8 cellular contexts compared by ENCODE assay signal in genomic region chr17:7293821-7294613, GRCh38. TPM values are rescaled to one million over a fixed set of nuclear protein-coding genes. Genes with fewer than 3 reads are reported as not detected.
DNase-seq lines count a peak whose midpoint lies in the region; ATAC-seq and TF ChIP-seq lines count a peak whose summit lies in the region.

No MANE protein-coding gene starts in this region.

- peaks cover 21% of the 10 kb centered on the region for H3K4me1 ChIP-seq in GM23338 (ENCODE audit: insufficient read depth)
- peaks cover 73% of the 10 kb centered on the region for H3K4me1 ChIP-seq in left ventricle myocardium inferior
- H3K4me1 ChIP-seq in rectal smooth muscle tissue (ENCODE audit: control insufficient read depth, insufficient read depth, low read length): peaks cover 31% of the 10 kb centered on the region

- 0 out of 2 replicates have a peak overlapping the region, but pooled peaks have one; percentile 28 for H2AFZ ChIP-seq in GM23338

- peaks cover 23% of the 10 kb centered on the region for H3F3A ChIP-seq in GM23338 (replicated peaks; ENCODE audit: low read depth)

- ATAC-seq in GM23338 (peak; percentile 45), HG03196 (IDR thresholded peaks at IDR 0.05; ENCODE audit: unreplicated experiment) (no peak)

- peaks cover 18% of the 10 kb centered on the region for H3K27me3 ChIP-seq in GM23338 (ENCODE audit: insufficient read depth)
- peaks cover 68% of the 10 kb centered on the region for H3K27me3 ChIP-seq in left ventricle myocardium inferior (ENCODE audit: low read depth)
- peaks cover 6% of the 10 kb centered on the region for H3K27me3 ChIP-seq in rectal smooth muscle tissue (ENCODE audit: control insufficient read depth, insufficient read depth, low read length)

- no peak overlapping the region for H3K27ac Mint-ChIP-seq in GM23338

- H3K9me2 ChIP-seq in GM23338 (ENCODE audit: insufficient read depth): no peaks in the 10 kb centered on the region

- H3K9me3 ChIP-seq in left ventricle myocardium inferior (replicated peaks): no peaks in the 10 kb centered on the region

- H3K4me3 Mint-ChIP-seq in GM23338: peak overlapping the region; percentile 77

- H4K20me1 ChIP-seq in GM23338 (replicated peaks; ENCODE audit: insufficient read depth): peaks cover 4% of the 10 kb centered on the region; the same call in 1 of the 2 replicates

- H3K36me3 ChIP-seq in GM23338 (ENCODE audit: insufficient read depth) (no peaks in the 10 kb centered on the region), left ventricle myocardium inferior (no peaks in the 10 kb centered on the region), rectal smooth muscle tissue (ENCODE audit: control insufficient read depth, insufficient read depth, low read length) (no peaks in the 10 kb centered on the region)

- H3K27me3 Mint-ChIP-seq in GM23338 (ENCODE audit: insufficient read depth, low read depth, poor library complexity): peaks cover 34% of the 10 kb centered on the region

- H3K4me2 ChIP-seq in GM23338: peak overlapping the region; percentile 88

- peaks cover under 1% of the 10 kb centered on the region; the same call in 2 of the 3 replicates for H3K36me3 Mint-ChIP-seq in GM23338 (ENCODE audit: low read depth)

- TF ChIP-seq CTCF in GM23338 (conservative IDR thresholded peaks at IDR 0.05; ENCODE audit: low read depth in 2 of 2): no peak
- no peak for TF ChIP-seq CTCF in left ventricle myocardium inferior (IDR thresholded peaks at IDR 0.05; ENCODE audit: borderline replicate concordance)
- TF ChIP-seq CTCF in foreskin fibroblast (IDR thresholded peaks at IDR 0.05; ENCODE audit: low read depth, low read length): no peak

- H3K4me3 ChIP-seq in GM23338 (peak overlapping the region; percentile 61), left ventricle myocardium inferior (peak overlapping the region; percentile 50), rectal smooth muscle tissue (ENCODE audit: low read length) (peak overlapping the region; percentile 32), foreskin fibroblast (ENCODE audit: low read depth in 1 of 2, low read length in 2 of 2) (no peak overlapping the region)

- intact Hi-C loops in left ventricle myocardium inferior (cut with micrococcal nuclease): no loop called here

- no peak overlapping the region for H3K9ac ChIP-seq in rectal smooth muscle tissue (ENCODE audit: low read length)

- H3K4me1 Mint-ChIP-seq in GM23338: peaks cover 28% of the 10 kb centered on the region

- DNase-seq in GM23338 (ENCODE audit: low spot score) (peak; percentile 91), RPMI8226 (peak; percentile 31), left ventricle myocardium inferior (no peak), NOMO-1 (lab: John Stamatoyannopoulos, UW; ENCODE audit: unreplicated experiment in 2 of 2) (no peak), foreskin fibroblast (no peak)
- no peak for DNase-seq in effector CD4-positive, alpha-beta T cell

- H3K79me2 ChIP-seq in GM23338 (replicated peaks; ENCODE audit: insufficient read depth): no peaks in the 10 kb centered on the region

- H3K27ac ChIP-seq in GM23338 (ENCODE audit: low read depth) (0 out of 2 replicates have a peak overlapping the region, but pooled peaks have one; percentile 45), left ventricle myocardium inferior (replicated peaks) (peak overlapping the region; percentile 87), rectal smooth muscle tissue (ENCODE audit: low read depth, low read length) (no peak overlapping the region)

- peaks cover 9% of the 10 kb centered on the region; the same call in 1 of the 3 replicates for H3K9me3 Mint-ChIP-seq in GM23338

TF ChIP-seq in GM23338, 12 proteins besides CTCF, POLR2A, EP300 and RAD21:
- TF ChIP-seq STAT1 (IDR thresholded peaks at IDR 0.05; ENCODE audit: unreplicated experiment): no peak

RNA-seq across cellular contexts. Expression of gene YBX2, which starts 0.4 kb away (rescaled TPM):
- total RNA-seq in GM23338 (2014; rRNA removed; shearing (Covaris generic)): 20.6 and 36.5 TPM in 2 replicates
- 22.1 and 22.5 TPM in 2 replicates for polyA plus RNA-seq in GM23338 (2016; fragmentation: Nextera tagmentation; extraction: Ambion mirVana)
- total RNA-seq in left ventricle myocardium inferior: 0.77 TPM

RNA-seq across cellular contexts. Expression of gene SLC2A4, which starts 12.5 kb away (rescaled TPM):
- 10.2 and 13.6 TPM in 2 replicates for total RNA-seq in GM23338 (2014; rRNA removed; shearing (Covaris generic))
- polyA plus RNA-seq in GM23338 (2016; fragmentation: Nextera tagmentation; extraction: Ambion mirVana): 6.3 and 6.9 TPM in 2 replicates
- 146 TPM for total RNA-seq in left ventricle myocardium inferior

RNA-seq across cellular contexts. Expression of gene EIF5A, which starts 13.4 kb away (rescaled TPM):
- total RNA-seq in GM23338 (2014; rRNA removed; shearing (Covaris generic)): 791 and 833 TPM in 2 replicates
- 1,562 and 1,621 TPM in 2 replicates for polyA plus RNA-seq in GM23338 (2016; fragmentation: Nextera tagmentation; extraction: Ambion mirVana)
- total RNA-seq in left ventricle myocardium inferior: 250 TPM

RNA-seq across cellular contexts. Expression of gene GPS2, which starts 21.1 kb away (rescaled TPM):
- 64.8 and 83.4 TPM in 2 replicates for total RNA-seq in GM23338 (2014; rRNA removed; shearing (Covaris generic))
- polyA plus RNA-seq in GM23338 (2016; fragmentation: Nextera tagmentation; extraction: Ambion mirVana): 117 and 122 TPM in 2 replicates
- total RNA-seq in left ventricle myocardium inferior: 66.1 TPM

RNA-seq across cellular contexts. Expression of gene CLDN7, which starts 31.7 kb away (rescaled TPM):
- total RNA-seq in GM23338 (2014; rRNA removed; shearing (Covaris generic)): 111 and 117 TPM in 2 replicates
- polyA plus RNA-seq in GM23338 (2016; fragmentation: Nextera tagmentation; extraction: Ambion mirVana): 46.1 and 50.7 TPM in 2 replicates
- total RNA-seq in left ventricle myocardium inferior: 1.6 TPM

Comparison
In these comparisons a context has a peak if more than half of its experiments do, and no peak if none do; other contexts are left out.
1. DNase-seq: peak in GM23338 (single experiment) and RPMI8226 (single experiment); none in left ventricle myocardium inferior (single experiment), NOMO-1 (0 of 2), foreskin fibroblast (0 of 2) and effector CD4-positive, alpha-beta T cell (single experiment).
2. H3K4me3 ChIP-seq: peak in GM23338 (single experiment), left ventricle myocardium inferior (single experiment) and rectal smooth muscle tissue (single experiment); none in foreskin fibroblast (0 of 2).
3. RNA of gene YBX2, which starts 0.4 kb away (total RNA-seq): 20.6 to 36.5 TPM in GM23338; 0.77 TPM in left ventricle myocardium inferior (single experiment); every median in the first group is over 10 times any median in the second.
4. RNA of gene SLC2A4, which starts 12.5 kb away (total RNA-seq): 146 TPM in left ventricle myocardium inferior (single experiment); 10.2 to 13.6 TPM in GM23338; every median in the first group is over 10 times any median in the second.